In the genomic region with DNA sequence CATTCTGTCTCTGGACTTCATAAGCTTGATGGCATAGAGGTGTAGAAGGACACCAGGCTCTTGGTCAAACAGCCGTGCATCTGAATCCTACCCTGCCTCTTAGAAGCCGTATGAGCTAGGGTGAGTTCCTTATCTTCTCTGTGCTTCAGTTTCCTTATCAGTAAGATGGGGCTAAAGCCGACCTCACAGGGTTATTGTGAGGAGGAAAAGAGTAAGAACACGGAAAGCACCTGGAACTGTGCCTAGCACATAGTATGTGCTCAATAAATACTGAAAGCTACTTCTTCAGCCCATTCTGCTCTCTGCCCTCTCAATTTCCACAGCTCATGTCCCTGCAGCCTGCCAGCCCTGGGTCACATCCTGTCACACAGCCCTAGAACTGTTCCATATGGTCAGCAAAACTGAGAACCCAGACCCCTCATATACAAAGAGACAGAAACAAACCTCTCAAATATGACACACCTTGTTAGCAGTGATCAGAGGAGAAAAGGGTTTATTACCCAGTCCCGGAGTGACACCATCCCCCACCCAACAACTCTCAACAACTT, we compare ENCODE assay signal across 23 cellular contexts. TPM values are rescaled to one million over a fixed set of nuclear protein-coding genes. Genes with fewer than 3 reads are reported as not detected.
A peak's percentile ranks its signal among the peaks of the same experiment; 100 is the strongest.
DNase-seq lines count a peak whose midpoint lies in the region; ATAC-seq, FAIRE-seq and TF ChIP-seq lines count a peak whose summit lies in the region.
"Had no signal": no experiment of that assay in that cellular context is flagged by ENCODE, and none has a peak within 500 bp of the region (broad histone marks: within the 10 kb centered on the region; RNA-seq: fewer than 3 reads in every experiment).

No MANE protein-coding gene starts in this region.

- no peaks in the 10 kb centered on the region for H3K9me3 ChIP-seq in GM12878 (replicated peaks; ENCODE audit: control insufficient read depth, insufficient read depth, low read length)
- H3K9me3 ChIP-seq: BE2C, Caco-2 had no signal

- no peaks in the 10 kb centered on the region for H3K79me2 ChIP-seq in GM12878 (ENCODE audit: control insufficient read depth, insufficient read depth, low read length)

- SMC1A ChIA-PET in GM12878 (lab: Charles Lee; ENCODE audit: uncharacterized antibody, unreplicated experiment), result interaction anchor here (1.8 kb wide), 1 partner anchor 10 kb away, joined by 9 read pairs; no protein-coding TSS in a partner anchor

- RAD21 ChIA-PET in GM12878 (lab: Charles Lee; ENCODE audit: unreplicated experiment), result interaction anchor here (0.8 to 0.9 kb wide), 2 partner anchors 10 to 15 kb away, joined by 3 to 4 read pairs; no protein-coding TSS in a partner anchor

- no peak for TF ChIP-seq EP300 in GM12878 (IDR thresholded peaks at IDR 0.05; ENCODE audit: borderline replicate concordance in 1 of 2, control insufficient read depth in 1 of 2, low read depth in 2 of 2, low read length in 2 of 2)

- intact Hi-C loops in GM12878 (cut with micrococcal nuclease; ENCODE audit: unreplicated experiment), result no loop called here

- TF ChIP-seq CTCF in GM10266 (IDR thresholded peaks at IDR 0.05; ENCODE audit: control insufficient read depth, insufficient read depth, low read depth, missing control alignments) (no peak), GM12878 (IDR thresholded peaks at IDR 0.05 in 2 of 3, conservative IDR thresholded peaks at IDR 0.05 in 1 of 3; ENCODE audit: control insufficient read depth in 2 of 3, extremely low read depth in 1 of 3, insufficient read depth in 1 of 3, low read depth in 3 of 3, low read length in 3 of 3) (no peak)

- peak; percentile 92 for ATAC-seq in GM12878

- H3K4me3 ChIP-seq in GM12878, result no peak overlapping the region
- H3K4me3 ChIP-seq: SK-N-MC had no signal

- no peaks in the 10 kb centered on the region for H3K27me3 ChIP-seq in GM12878 (replicated peaks in 1 of 2; ENCODE audit: control insufficient read depth in 2 of 2, insufficient read depth in 2 of 2, low read length in 1 of 2)
- H3K27me3 ChIP-seq: BE2C had no signal

- no peak for TF ChIP-seq POLR2A in GM12878 (IDR thresholded peaks at IDR 0.05; ENCODE audit: low read depth, low read length)

- in situ Hi-C loops in GM12878 (cut with MboI), result no loop called here

- CTCF ChIA-PET in GM12878 (lab: Yijun Ruan, JAX), result interaction anchor here (0.7 kb wide), 1 partner anchor 127 kb away, joined by 3 read pairs; no protein-coding TSS in a partner anchor

- TF ChIP-seq RAD21 in GM12878 (IDR thresholded peaks at IDR 0.05; ENCODE audit: insufficient read depth, low read depth, low read length), result no peak

- FAIRE-seq in GM18507 (lab: Jason Lieb, UNC), result peak; percentile 66
- FAIRE-seq in GM12878 (lab: Jason Lieb, UNC), result peak; percentile 49
- FAIRE-seq: A204.1 had no signal

- POLR2A ChIA-PET in GM12878 (lab: Charles Lee), result interaction anchor here (1.0 to 1.4 kb wide), 3 partner anchors 8 to 11 kb away, joined by 5 to 9 read pairs (median 5); no protein-coding TSS in a partner anchor

- peak overlapping the region; percentile 57; the same call in 1 of the 2 replicates for H3K27ac ChIP-seq in GM12878 (ENCODE audit: control insufficient read depth, insufficient read depth)
- H3K27ac ChIP-seq: SK-N-MC had no signal

- peaks cover 23% of the 10 kb centered on the region for H3K4me1 ChIP-seq in GM12878 (ENCODE audit: control insufficient read depth, insufficient read depth, low read length)
- H3K4me1 ChIP-seq: BE2C, Caco-2 had no signal

- no peak overlapping the region; the same call in 1 of the 2 replicates for H3K9ac ChIP-seq in GM12878 (ENCODE audit: control insufficient read depth, insufficient read depth, low read length)

- BruUV-seq in GM12878 (replicated peaks; lab: Mats Ljungman, UMichigan), result no TSS peak

- peak overlapping the region; percentile 47 for H2AFZ ChIP-seq in GM12878 (ENCODE audit: control insufficient read depth, low read depth, low read length)

- 29% methylated on average over 5 of the region's 5 CpGs for WGBS in GM12878 (ENCODE audit: insufficient coverage, insufficient replicate concordance, low lambda C conversion rate, missing lambda C conversion rate)

- DNase-seq in GM10266 (ENCODE audit: extremely low spot score) (peak; percentile 35), GM18507 (ENCODE audit: extremely low spot score, insufficient read length, low read depth) (no peak), OCI-M1 (lab: John Stamatoyannopoulos, UW) (peak; percentile 27), GM12878 (ENCODE audit: low read depth, low spot score) (peak; percentile 66), HPDE6-E6E7 (ENCODE audit: extremely low spot score) (no peak), GF-D8 (lab: John Stamatoyannopoulos, UW) (no peak), NCI-H510A treated with DMSO at 0.1 percent for 48 hours (lab: John Stamatoyannopoulos, UW) (no peak), Kasumi-1 (lab: John Stamatoyannopoulos, UW) (no peak)
- DNase-seq: BE2C; Caco-2; CD4-positive, CD25-positive, alpha-beta regulatory T cell; GDM1; H9; KBM-7; MM.1S; NCI-H1092; NCI-H1436 treated with DMSO at 0.1 percent for 48 hours; NCI-H2029; NCI-H69; SHP77 had no signal

- H3K36me3 ChIP-seq in GM12878 (ENCODE audit: control insufficient read depth in 2 of 2, insufficient read depth in 2 of 2, low read length in 1 of 2), result no peaks in the 10 kb centered on the region
- H3K36me3 ChIP-seq: BE2C had no signal

- H3K4me2 ChIP-seq in GM12878 (ENCODE audit: control insufficient read depth, insufficient read depth), result peak overlapping the region; percentile 59

- H4K20me1 ChIP-seq in GM12878 (ENCODE audit: control insufficient read depth, insufficient read depth), result no peaks in the 10 kb centered on the region

RNA-seq across cellular contexts. Expression of a gene that starts 17.0 kb away (rescaled TPM):
- total RNA-seq in GM12878 (2013; cell fraction: nucleolus; rRNA removed), result 81.2 and 86.5 TPM in 2 replicates
- total RNA-seq in GM12878 (2014; rRNA removed) (91.9 and 92.2 TPM in 2 replicates), GM12878 (2014; rRNA removed; fragmentation: Illumina TruSeq; extraction: Trizol) (71.8 and 80.6 TPM in 2 replicates), GM12878 (2021) (118 and 124 TPM in 2 replicates)
- polyA plus RNA-seq in GM12878 (2011; ENCODE audit: low read depth), result 26.0 TPM
- polyA plus RNA-seq in GM12878 (2011; rRNA removed) (28.5 and 32.9 TPM in 2 replicates), GM12878 (2014; fragmentation: Illumina TruSeq; extraction: Trizol) (78.4 and 110 TPM in 2 replicates), GM12878 (2014; fragmentation: Nextera tagmentation; extraction: Ambion mirVana) (1 to 10 TPM; 2.2 to 4.3 TPM), GM12878 (2014; rRNA removed) (79.5 and 89.3 TPM in 2 replicates), GM12878 (2016; fragmentation: Nextera tagmentation; extraction: Ambion mirVana) (10 to 100 TPM; 77.0 to 79.8 TPM)
- polyA plus RNA-seq in GM12878 (2011; cell fraction: cytosol; rRNA removed), result 26.6 and 28.2 TPM in 2 replicates
- polyA plus RNA-seq in GM12878 (2011; cell fraction: nucleus; rRNA removed), result 60.3 and 110 TPM in 2 replicates
- 43.0 and 54.3 TPM in 2 replicates for polyA plus RNA-seq in GM12878 (2012)
- polyA minus RNA-seq in GM12878 (2011; rRNA and poly(A)+ RNA removed), result 22.5 and 30.8 TPM in 2 replicates
- 12.6 and 18.1 TPM in 2 replicates for polyA minus RNA-seq in GM12878 (2011; cell fraction: cytosol; rRNA and poly(A)+ RNA removed)
- polyA minus RNA-seq in GM12878 (2011; cell fraction: nucleus; rRNA and poly(A)+ RNA removed), result 29.5 and 60.7 TPM in 2 replicates

RNA-seq across cellular contexts. Expression of a gene that starts 31.4 kb away (rescaled TPM):
- not detected in 2 replicates for total RNA-seq in GM12878 (2013; cell fraction: nucleolus; rRNA removed)
- total RNA-seq in GM12878 (2014; rRNA removed) (not detected in 2 replicates), GM12878 (2014; rRNA removed; fragmentation: Illumina TruSeq; extraction: Trizol) (not detected in 2 replicates), GM12878 (2021) (not detected in 2 replicates)
- polyA plus RNA-seq in GM12878 (2011; ENCODE audit: low read depth), result not detected
- polyA plus RNA-seq in GM12878 (2011; rRNA removed) (not detected in 2 replicates), GM12878 (2014; fragmentation: Illumina TruSeq; extraction: Trizol) (not detected in 2 replicates), GM12878 (2014; fragmentation: Nextera tagmentation; extraction: Ambion mirVana) (not detected), GM12878 (2014; rRNA removed) (0.03 and 0.04 TPM in 2 replicates), GM12878 (2016; fragmentation: Nextera tagmentation; extraction: Ambion mirVana) (not detected)
- not detected in 2 replicates for polyA plus RNA-seq in GM12878 (2011; cell fraction: cytosol; rRNA removed)
- polyA plus RNA-seq in GM12878 (2011; cell fraction: nucleus; rRNA removed), result not detected in 2 replicates
- polyA plus RNA-seq in GM12878 (2012), result 0.03 TPM in 1 of 2 replicates, not detected in the other
- polyA minus RNA-seq in GM12878 (2011; rRNA and poly(A)+ RNA removed), result not detected in 2 replicates
- polyA minus RNA-seq in GM12878 (2011; cell fraction: cytosol; rRNA and poly(A)+ RNA removed), result not detected in 2 replicates
- polyA minus RNA-seq in GM12878 (2011; cell fraction: nucleus; rRNA and poly(A)+ RNA removed), result not detected in 2 replicates
- total RNA-seq: Caco-2; CD4-positive, CD25-positive, alpha-beta regulatory T cell; Daoy; H9 had no signal
- polyA plus RNA-seq: CD4-positive, CD25-positive, alpha-beta regulatory T cell had no signal

RNA-seq across cellular contexts. Expression of a gene that starts 36.8 kb away (rescaled TPM):
- total RNA-seq in GM12878 (2013; cell fraction: nucleolus; rRNA removed), result 40.9 and 44.3 TPM in 2 replicates
- total RNA-seq in GM12878 (2014; rRNA removed), result 35.4 and 41.2 TPM in 2 replicates
- total RNA-seq in GM12878 (2014; rRNA removed; fragmentation: Illumina TruSeq; extraction: Trizol), result 26.8 and 27.6 TPM in 2 replicates
- total RNA-seq in GM12878 (2021), result 75.5 and 78.7 TPM in 2 replicates
- polyA plus RNA-seq in GM12878 (2011; ENCODE audit: low read depth), result 13.0 TPM
- polyA plus RNA-seq in GM12878 (2011; rRNA removed), result 36.1 and 41.3 TPM in 2 replicates
- 42.6 TPM in 2 replicates for polyA plus RNA-seq in GM12878 (2011; cell fraction: cytosol; rRNA removed)
- 96.8 and 107 TPM in 2 replicates for polyA plus RNA-seq in GM12878 (2011; cell fraction: nucleus; rRNA removed)
- 24.0 and 30.1 TPM in 2 replicates for polyA plus RNA-seq in GM12878 (2012)
- 27.7 and 37.9 TPM in 2 replicates for polyA plus RNA-seq in GM12878 (2014; fragmentation: Illumina TruSeq; extraction: Trizol)
- 1 to 10 TPM in 1 of 2 experiments, under 1 TPM in 1; 0.71 to 2.3 TPM for polyA plus RNA-seq in GM12878 (2014; fragmentation: Nextera tagmentation; extraction: Ambion mirVana)
- polyA plus RNA-seq in GM12878 (2014; rRNA removed), result 44.8 and 48.6 TPM in 2 replicates
- 1 to 10 TPM; 6.8 to 8.8 TPM for polyA plus RNA-seq in GM12878 (2016; fragmentation: Nextera tagmentation; extraction: Ambion mirVana)
- polyA minus RNA-seq in GM12878 (2011; rRNA and poly(A)+ RNA removed), result 39.7 and 45.8 TPM in 2 replicates
- 11.5 and 13.8 TPM in 2 replicates for polyA minus RNA-seq in GM12878 (2011; cell fraction: cytosol; rRNA and poly(A)+ RNA removed)
- 30.8 and 60.6 TPM in 2 replicates for polyA minus RNA-seq in GM12878 (2011; cell fraction: nucleus; rRNA and poly(A)+ RNA removed)

RNA-seq across cellular contexts. Expression of a gene that starts 49.7 kb away (rescaled TPM):
- total RNA-seq in GM12878 (2013; cell fraction: nucleolus; rRNA removed), result 24.8 and 26.0 TPM in 2 replicates
- 23.8 and 24.0 TPM in 2 replicates for total RNA-seq in GM12878 (2014; rRNA removed)
- total RNA-seq in GM12878 (2014; rRNA removed; fragmentation: Illumina TruSeq; extraction: Trizol), result 10.3 and 10.6 TPM in 2 replicates
- 18.5 and 20.1 TPM in 2 replicates for total RNA-seq in GM12878 (2021)
- polyA plus RNA-seq in GM12878 (2011; ENCODE audit: low read depth), result 16.3 TPM
- polyA plus RNA-seq in GM12878 (2011; rRNA removed), result 16.1 and 20.8 TPM in 2 replicates
- polyA plus RNA-seq in GM12878 (2011; cell fraction: cytosol; rRNA removed), result 28.3 and 36.9 TPM in 2 replicates
- 147 and 181 TPM in 2 replicates for polyA plus RNA-seq in GM12878 (2011; cell fraction: nucleus; rRNA removed)
- polyA plus RNA-seq in GM12878 (2012), result 23.6 and 29.4 TPM in 2 replicates
- 10.0 and 19.2 TPM in 2 replicates for polyA plus RNA-seq in GM12878 (2014; fragmentation: Illumina TruSeq; extraction: Trizol)
- 1 to 10 TPM; 4.3 to 5.9 TPM for polyA plus RNA-seq in GM12878 (2014; fragmentation: Nextera tagmentation; extraction: Ambion mirVana)
- 29.6 and 34.0 TPM in 2 replicates for polyA plus RNA-seq in GM12878 (2014; rRNA removed)
- polyA plus RNA-seq in GM12878 (2016; fragmentation: Nextera tagmentation; extraction: Ambion mirVana), result 10 to 100 TPM; 21.0 to 21.3 TPM
- polyA minus RNA-seq in GM12878 (2011; rRNA and poly(A)+ RNA removed), result 10.5 and 15.0 TPM in 2 replicates
- 5.1 and 6.2 TPM in 2 replicates for polyA minus RNA-seq in GM12878 (2011; cell fraction: cytosol; rRNA and poly(A)+ RNA removed)
- 12.0 and 17.9 TPM in 2 replicates for polyA minus RNA-seq in GM12878 (2011; cell fraction: nucleus; rRNA and poly(A)+ RNA removed)

Comparison
In these comparisons a context has a peak if more than half of its experiments do, and no peak if none do; other contexts are left out.
1. DNase-seq: peak in GM10266 (single experiment), OCI-M1 (single experiment) and GM12878 (single experiment); none in GM18507 (single experiment), HPDE6-E6E7 (single experiment), GF-D8 (single experiment), NCI-H510A treated with DMSO at 0.1 percent for 48 hours (single experiment) and Kasumi-1 (0 of 2).